ENCODE assay signal across 14 cellular contexts in the genomic region with DNA sequence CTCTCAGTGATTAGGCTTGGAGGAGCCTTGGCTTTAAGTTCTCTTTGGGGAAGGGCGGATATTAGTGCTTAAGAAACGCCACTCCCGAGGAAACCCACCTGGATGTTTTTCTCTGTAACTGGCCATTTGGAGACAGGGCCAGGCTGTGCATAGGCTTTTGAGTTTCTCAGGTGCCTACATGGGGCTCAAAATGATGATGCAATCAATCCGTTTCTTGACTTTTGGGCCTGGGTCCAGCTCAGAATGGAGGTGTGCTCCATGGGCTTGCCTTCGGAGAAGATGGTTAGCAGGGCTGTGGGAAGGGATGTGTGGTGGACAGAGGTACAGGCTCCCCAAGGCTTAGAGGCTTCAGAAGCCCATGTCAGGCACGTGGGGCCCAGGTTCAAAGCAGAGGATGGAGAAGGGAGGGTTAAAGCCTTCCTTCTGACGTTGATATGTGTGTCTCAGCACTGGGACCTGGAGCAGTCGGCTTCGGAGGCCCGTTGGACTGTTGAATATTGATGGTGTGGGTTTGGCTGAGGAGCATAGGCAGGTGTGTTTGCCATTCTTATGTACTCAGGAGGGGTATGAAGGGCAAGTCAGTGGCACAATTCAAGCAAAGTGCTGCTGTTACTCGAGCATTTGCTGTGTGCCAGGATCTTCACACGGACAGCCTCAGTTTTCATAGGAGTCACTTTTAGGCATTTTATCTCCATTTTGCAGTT. TPM values are rescaled to one million over a fixed set of nuclear protein-coding genes. Genes with fewer than 3 reads are reported as not detected.
DNase-seq lines count a peak whose midpoint lies in the region; ATAC-seq, FAIRE-seq and TF ChIP-seq lines count a peak whose summit lies in the region.
"Had no signal": no experiment of that assay in that cellular context is flagged by ENCODE, and none has a peak within 500 bp of the region (broad histone marks: within the 10 kb centered on the region; RNA-seq: fewer than 3 reads in every experiment).

No MANE protein-coding gene starts in this region.

- peak overlapping the region; percentile 84 for H3K27ac Mint-ChIP-seq in T-helper 2 cell treated with Interferon-gamma antibody and Interleukin-4, amounts not matched to agents 5 μg/mL and 100 μg/mL, for 36 hours
- H3K27ac Mint-ChIP-seq: nephron progenitor cell had no signal

- H2BK12ac ChIP-seq in neuronal stem cell (ENCODE audit: low read length): no peak overlapping the region

- H3K27ac ChIP-seq in neuronal stem cell (replicated peaks; ENCODE audit: low read length): no peak overlapping the region
- H3K27ac ChIP-seq: KMS-11 had no signal

- no peak for ATAC-seq in GM19328 (IDR thresholded peaks at IDR 0.05; ENCODE audit: unreplicated experiment)

- peaks cover 46% of the 10 kb centered on the region for H3K4me1 ChIP-seq in Loucy (ENCODE audit: insufficient read depth, low read length, poor library complexity, severe bottlenecking)
- H3K4me1 ChIP-seq in neuronal stem cell (ENCODE audit: control insufficient read depth in 2 of 2, insufficient read depth in 1 of 2, low read depth in 1 of 2, low read length in 2 of 2): peaks cover 16 to 46% of the 10 kb centered on the region in 2 donors

- H3K4me2 ChIP-seq in Loucy (ENCODE audit: low read depth, low read length, poor library complexity, severe bottlenecking): peak overlapping the region; percentile 27
- H3K4me2 ChIP-seq in neuronal stem cell (ENCODE audit: insufficient read depth, low read length, poor library complexity, severe bottlenecking): no peak overlapping the region
- H3K4me2 ChIP-seq: KMS-11 had no signal

- H3K9me3 ChIP-seq in Loucy (ENCODE audit: insufficient read depth, low read depth, low read length) (no peaks in the 10 kb centered on the region), neuronal stem cell (replicated peaks in 1 of 2; ENCODE audit: control insufficient read depth in 2 of 2, insufficient read depth in 1 of 2, low read depth in 1 of 2, low read length in 2 of 2) (no peaks in the 10 kb centered on the region)

- no peak overlapping the region for H3K4ac ChIP-seq in neuronal stem cell (ENCODE audit: low read length)

- no CpG with 5 or more reads among the region's 12 CpGs for WGBS in neuronal stem cell (ENCODE audit: extremely low coverage in 2 of 2, insufficient read length in 2 of 2, insufficient replicate concordance in 1 of 2), 2 donors

- no peaks in the 10 kb centered on the region for H3K79me1 ChIP-seq in neuronal stem cell (ENCODE audit: low read depth, low read length)

- H2AK5ac ChIP-seq in neuronal stem cell (ENCODE audit: low read depth, low read length): peak overlapping the region; percentile 37

- H3K36me3 Mint-ChIP-seq in T-helper 2 cell treated with Interferon-gamma antibody and Interleukin-4, amounts not matched to agents 5 μg/mL and 100 μg/mL, for 36 hours (ENCODE audit: low read depth): no peaks in the 10 kb centered on the region

- DNase-seq in T-helper 2 cell treated with Interferon-gamma antibody and Interleukin-4, amounts not matched to agents 5 μg/mL and 100 μg/mL, for 36 hours (ENCODE audit: low spot score): no peak
- DNase-seq in T-helper 2 cell: no peak
- DNase-seq in bronchial epithelial cell (ENCODE audit: low read depth): no peak
- DNase-seq in neuronal stem cell (ENCODE audit: low spot score): no peak
- DNase-seq in NCI-H1417 treated with DMSO at 0.1 percent for 48 hours (lab: John Stamatoyannopoulos, UW): no peak
- no peak for DNase-seq in NCI-H187 (lab: John Stamatoyannopoulos, UW)
- DNase-seq: head of caudate nucleus, left cardiac atrium, NCI-H2081 treated with DMSO at 0.1 percent for 48 hours, nephron progenitor cell had no signal

- no peak overlapping the region for H2BK120ac ChIP-seq in neuronal stem cell (ENCODE audit: low read depth, low read length)

- H4K20me1 ChIP-seq in Loucy (ENCODE audit: insufficient read depth, low read length, poor library complexity, severe bottlenecking): no peaks in the 10 kb centered on the region

- no peak overlapping the region for H3K14ac ChIP-seq in neuronal stem cell (ENCODE audit: low read length)

- H3K23ac ChIP-seq in neuronal stem cell (ENCODE audit: low read depth, low read length, poor library complexity): no peak overlapping the region

- no peak overlapping the region for H2AFZ ChIP-seq in Loucy (ENCODE audit: low read length)
- H2AFZ ChIP-seq in neuronal stem cell (ENCODE audit: low read length): no peak overlapping the region

- H3F3A ChIP-seq in Loucy (ENCODE audit: low read depth): no peaks in the 10 kb centered on the region

- no peak overlapping the region for H3K4me3 ChIP-seq in Loucy (ENCODE audit: low read length, poor library complexity, severe bottlenecking)
- H3K4me3 ChIP-seq in bronchial epithelial cell (ENCODE audit: low read depth, low read length): no peak overlapping the region
- H3K4me3 ChIP-seq in neuronal stem cell (ENCODE audit: low read length in 2 of 2): no peak overlapping the region

- no peaks in the 10 kb centered on the region for H3K9me3 Mint-ChIP-seq in T-helper 2 cell treated with Interferon-gamma antibody and Interleukin-4, amounts not matched to agents 5 μg/mL and 100 μg/mL, for 36 hours
- H3K9me3 Mint-ChIP-seq: nephron progenitor cell had no signal

- no peaks in the 10 kb centered on the region for H3K9me2 ChIP-seq in Loucy (replicated peaks; ENCODE audit: low read depth, low read length)

- H3K9ac ChIP-seq in Loucy (ENCODE audit: low read depth, low read length, poor library complexity, severe bottlenecking) (peak overlapping the region; percentile 28), neuronal stem cell (ENCODE audit: low read depth, low read length, poor library complexity) (no peak overlapping the region)
- H3K9ac ChIP-seq: KMS-11 had no signal

- no peak overlapping the region for H2BK5ac ChIP-seq in neuronal stem cell (ENCODE audit: low read length)

- no peak for TF ChIP-seq CTCF in Loucy (conservative IDR thresholded peaks at IDR 0.05; ENCODE audit: low read length)
- TF ChIP-seq CTCF in bronchial epithelial cell (IDR thresholded peaks at IDR 0.05; ENCODE audit: insufficient read depth, low read length, severe bottlenecking): no peak

- no peaks in the 10 kb centered on the region for H3K27me3 Mint-ChIP-seq in T-helper 2 cell treated with Interferon-gamma antibody and Interleukin-4, amounts not matched to agents 5 μg/mL and 100 μg/mL, for 36 hours (ENCODE audit: low read depth)

- H3K27me3 ChIP-seq in Loucy (ENCODE audit: insufficient read depth, low read length, poor library complexity, severe bottlenecking): no peaks in the 10 kb centered on the region
- no peaks in the 10 kb centered on the region for H3K27me3 ChIP-seq in bronchial epithelial cell (ENCODE audit: control insufficient read depth, insufficient read depth, low read length)
- no peaks in the 10 kb centered on the region for H3K27me3 ChIP-seq in neuronal stem cell (ENCODE audit: control insufficient read depth in 3 of 3, insufficient read depth in 3 of 3, low read depth in 1 of 3, low read length in 3 of 3)

- FAIRE-seq in bronchial epithelial cell (lab: Jason Lieb, UNC): peak; percentile 73
- FAIRE-seq: A204.1 had no signal

- H3K36me3 ChIP-seq in Loucy (ENCODE audit: insufficient read depth, low read length): no peaks in the 10 kb centered on the region
- no peaks in the 10 kb centered on the region for H3K36me3 ChIP-seq in bronchial epithelial cell (ENCODE audit: control insufficient read depth, insufficient read depth, low read length)
- no peaks in the 10 kb centered on the region for H3K36me3 ChIP-seq in neuronal stem cell (replicated peaks in 1 of 2; ENCODE audit: control insufficient read depth in 2 of 2, insufficient read depth in 2 of 2, low read length in 2 of 2)

- no peak overlapping the region for H2BK15ac ChIP-seq in neuronal stem cell (ENCODE audit: low read length)

- H3K18ac ChIP-seq in neuronal stem cell (ENCODE audit: low read length): peak overlapping the region; percentile 59

- H3K79me2 ChIP-seq in Loucy (ENCODE audit: insufficient read depth, low read length): no peaks in the 10 kb centered on the region

- H4K91ac ChIP-seq in neuronal stem cell (ENCODE audit: low read depth, low read length, poor library complexity): no peak overlapping the region

- H3K4me1 Mint-ChIP-seq in T-helper 2 cell treated with Interferon-gamma antibody and Interleukin-4, amounts not matched to agents 5 μg/mL and 100 μg/mL, for 36 hours (ENCODE audit: low read depth): peaks cover 28% of the 10 kb centered on the region

- peak overlapping the region; percentile 59 for H3K4me3 Mint-ChIP-seq in T-helper 2 cell treated with Interferon-gamma antibody and Interleukin-4, amounts not matched to agents 5 μg/mL and 100 μg/mL, for 36 hours
- H3K4me3 Mint-ChIP-seq: nephron progenitor cell had no signal

- H4K8ac ChIP-seq in neuronal stem cell (ENCODE audit: low read depth, low read length): no peak overlapping the region

RNA-seq across cellular contexts. Expression of gene WDR25, which starts 29.6 kb away (rescaled TPM):
- total RNA-seq in bronchial epithelial cell: 14.2 and 19.2 TPM in 2 replicates
- 8.7 TPM for polyA plus RNA-seq in neuronal stem cell (2013, experiment 1 of 2)
- polyA plus RNA-seq in neuronal stem cell (2013, experiment 2 of 2): 9.9 TPM
